In genomic region chr19:13872695-13873389, GRCh38 we compare ENCODE assay signal across 9 cellular contexts. TPM values are rescaled to one million over a fixed set of nuclear protein-coding genes. Genes with fewer than 3 reads are reported as not detected.
DNase-seq lines count a peak whose midpoint lies in the region; ATAC-seq and TF ChIP-seq lines count a peak whose summit lies in the region.
"Had no signal": no experiment of that assay in that cellular context is flagged by ENCODE, and none has a peak within 500 bp of the region (broad histone marks: within the 10 kb centered on the region; RNA-seq: fewer than 3 reads in every experiment).

No MANE protein-coding gene starts in this region.

- no peaks in the 10 kb centered on the region for H3K9me2 ChIP-seq in GM23338 (ENCODE audit: insufficient read depth)

- peak; percentile 95 for DNase-seq in GM23338 (ENCODE audit: low spot score)
- DNase-seq in T-helper 17 cell = no peak
- peak; percentile 91 for DNase-seq in osteoblast (ENCODE audit: insufficient read length, low spot score, missing footprints)
- DNase-seq in NCI-H69 (lab: John Stamatoyannopoulos, UW) = no peak
- DNase-seq in HT-29 (ENCODE audit: low spot score) = no peak
- no peak for DNase-seq in COLO668 (lab: John Stamatoyannopoulos, UW; ENCODE audit: unreplicated experiment)
- no peak for DNase-seq in NCI-H446 treated with DMSO at 0.1 percent for 48 hours (lab: John Stamatoyannopoulos, UW)

- H2AFZ ChIP-seq in GM23338 (no peak overlapping the region), osteoblast (ENCODE audit: low read length) (peak overlapping the region; percentile 67)

- H3K79me2 ChIP-seq in GM23338 (replicated peaks; ENCODE audit: insufficient read depth) = no peaks in the 10 kb centered on the region
- no peaks in the 10 kb centered on the region for H3K79me2 ChIP-seq in osteoblast (ENCODE audit: insufficient read depth, low read length)

- no peaks in the 10 kb centered on the region for H3K9me3 Mint-ChIP-seq in GM23338

- no peaks in the 10 kb centered on the region for H3K36me3 ChIP-seq in GM23338 (ENCODE audit: insufficient read depth)
- no peaks in the 10 kb centered on the region for H3K36me3 ChIP-seq in esophagus (ENCODE audit: control insufficient read depth in 2 of 2, insufficient read depth in 2 of 2, low read length in 1 of 2)
- no peaks in the 10 kb centered on the region for H3K36me3 ChIP-seq in osteoblast (ENCODE audit: insufficient read depth, low read length)

- 3 to 4% methylated on average over 43 to 45 of the region's 45 CpGs for whole genome bisulfite sequencing in esophagus, 2 donors

- H3K4me1 ChIP-seq in GM23338 (ENCODE audit: insufficient read depth) = peaks cover 8% of the 10 kb centered on the region; the same call in 1 of the 2 replicates
- H3K4me1 ChIP-seq in esophagus (ENCODE audit: control insufficient read depth in 2 of 2, insufficient read depth in 2 of 2, low read length in 1 of 2) = no peaks in the 10 kb centered on the region
- no peaks in the 10 kb centered on the region for H3K4me1 ChIP-seq in osteoblast (ENCODE audit: insufficient read depth, low read length)

- peak overlapping the region; percentile 50 for H3K4me3 ChIP-seq in GM23338
- H3K4me3 ChIP-seq in esophagus (ENCODE audit: low read depth in 1 of 2, low read length in 2 of 2) = peak overlapping the region; percentile 37 to 40
- peak overlapping the region; percentile 62 for H3K4me3 ChIP-seq in osteoblast (ENCODE audit: insufficient read depth, low read length)

- peaks cover 6% of the 10 kb centered on the region; the same call in 1 of the 2 replicates for H4K20me1 ChIP-seq in GM23338 (replicated peaks; ENCODE audit: insufficient read depth)
- no peaks in the 10 kb centered on the region for H4K20me1 ChIP-seq in osteoblast (ENCODE audit: insufficient read depth, low read length)

- H3K27ac Mint-ChIP-seq in GM23338 (no peak overlapping the region), T-helper 17 cell (no peak overlapping the region)

- no peak overlapping the region for H3K27ac ChIP-seq in GM23338 (ENCODE audit: low read depth)
- H3K27ac ChIP-seq in esophagus (ENCODE audit: low read depth in 2 of 2, low read length in 1 of 2) = no peak overlapping the region
- no peak overlapping the region for H3K27ac ChIP-seq in osteoblast (ENCODE audit: low read depth, low read length)

- H3K36me3 Mint-ChIP-seq in GM23338 (ENCODE audit: low read depth) (no peaks in the 10 kb centered on the region), T-helper 17 cell (ENCODE audit: low read depth) (peaks cover 2% of the 10 kb centered on the region)

- TF ChIP-seq CTCF in GM23338 (conservative IDR thresholded peaks at IDR 0.05; ENCODE audit: low read depth in 2 of 2) (peak in 1 of 2 experiments; percentile 64; a peak in 3 of 4 replicates), osteoblast (IDR thresholded peaks at IDR 0.05; ENCODE audit: extremely low read depth, low read depth, low read length) (peak; percentile 13)

- ATAC-seq in GM23338 = peak; percentile 95
- peak; percentile 81 for ATAC-seq in T-helper 17 cell

- H3K4me3 Mint-ChIP-seq in GM23338 (peak overlapping the region; percentile 63), T-helper 17 cell (peak overlapping the region; percentile 64)

- H3K27me3 ChIP-seq in GM23338 (ENCODE audit: insufficient read depth) (peaks cover 97% of the 10 kb centered on the region), esophagus (ENCODE audit: control insufficient read depth in 1 of 2, insufficient read depth in 2 of 2, low read length in 2 of 2) (no peaks in the 10 kb centered on the region), osteoblast (ENCODE audit: insufficient read depth, low read length) (no peaks in the 10 kb centered on the region)

- H3K4me1 Mint-ChIP-seq in GM23338 = peaks cover 9% of the 10 kb centered on the region; the same call in 2 of the 3 replicates
- H3K4me1 Mint-ChIP-seq in T-helper 17 cell = peaks cover 7% of the 10 kb centered on the region

- H3K27me3 Mint-ChIP-seq in GM23338 (ENCODE audit: insufficient read depth, low read depth, poor library complexity) = peaks cover 83% of the 10 kb centered on the region
- H3K27me3 Mint-ChIP-seq in T-helper 17 cell = peaks cover 10% of the 10 kb centered on the region

- H3K4me2 ChIP-seq in GM23338 (peak overlapping the region; percentile 66), osteoblast (ENCODE audit: insufficient read depth, low read length) (peak overlapping the region; percentile 52)

- H3F3A ChIP-seq in GM23338 (replicated peaks; ENCODE audit: low read depth) = 0 out of 2 replicates have a peak, but pooled peaks cover 3% of the 10 kb centered on the region

- H3K9me3 ChIP-seq in T-helper 17 cell (ENCODE audit: control insufficient read depth, low read length, poor library complexity, severe bottlenecking) = no peaks in the 10 kb centered on the region
- no peaks in the 10 kb centered on the region for H3K9me3 ChIP-seq in esophagus (ENCODE audit: control insufficient read depth in 2 of 2, insufficient read depth in 1 of 2, low read depth in 1 of 2, low read length in 1 of 2)
- H3K9me3 ChIP-seq in osteoblast (ENCODE audit: low read depth, low read length) = no peaks in the 10 kb centered on the region

TF ChIP-seq in GM23338, 12 proteins besides CTCF, POLR2A, EP300 and RAD21 (continues in another document):
- TF ChIP-seq ZNF462 (CRISPR knock-in tag; IDR thresholded peaks at IDR 0.05) (no peak), EZH2 (IDR thresholded peaks at IDR 0.05; ENCODE audit: low read depth, unreplicated experiment) (no peak)

RNA-seq across cellular contexts. Expression of gene NANOS3, which starts 4.1 kb away (rescaled TPM):
- total RNA-seq in GM23338 (2014; rRNA removed; shearing (Covaris generic)) = not detected in 2 replicates
- not detected in 2 replicates for polyA plus RNA-seq in GM23338 (2016; fragmentation: Nextera tagmentation; extraction: Ambion mirVana)
- total RNA-seq in T-helper 17 cell = 1 to 10 TPM in 1 of 2 donors, under 1 TPM in 1; 0.60 to 2.6 TPM
- not detected for polyA plus RNA-seq in esophagus
- total RNA-seq in osteoblast = 0.59 TPM in 1 of 2 replicates, not detected in the other
- not detected in 2 replicates for total RNA-seq in HT-29 (2014; rRNA removed; shearing (Covaris generic))
- total RNA-seq: NCI-H460 had no signal

RNA-seq across cellular contexts. Expression of gene BRME1, which starts 33.1 kb away (rescaled TPM):
- total RNA-seq in GM23338 (2014; rRNA removed; shearing (Covaris generic)) = 3.7 and 4.0 TPM in 2 replicates
- 3.9 and 4.7 TPM in 2 replicates for polyA plus RNA-seq in GM23338 (2016; fragmentation: Nextera tagmentation; extraction: Ambion mirVana)
- 1 to 10 TPM in 1 of 2 donors, under 1 TPM in 1; 0.82 to 1.7 TPM for total RNA-seq in T-helper 17 cell
- polyA plus RNA-seq in esophagus = 10 to 100 TPM in 1 of 2 donors, 1 to 10 TPM in 1; 7.5 to 13.0 TPM
- total RNA-seq in osteoblast = 0.59 and 0.72 TPM in 2 replicates
- 2.2 and 3.9 TPM in 2 replicates for total RNA-seq in HT-29 (2014; rRNA removed; shearing (Covaris generic))

RNA-seq across cellular contexts. Expression of gene CC2D1A, which starts 33.2 kb away (rescaled TPM):
- total RNA-seq in GM23338 (2014; rRNA removed; shearing (Covaris generic)) = 27.3 and 39.7 TPM in 2 replicates
- polyA plus RNA-seq in GM23338 (2016; fragmentation: Nextera tagmentation; extraction: Ambion mirVana) (21.7 and 23.1 TPM in 2 replicates), esophagus (10 to 100 TPM; 34.0 to 58.9 TPM)
- total RNA-seq in T-helper 17 cell (10 to 100 TPM; 22.5 to 24.4 TPM), osteoblast (19.2 and 22.4 TPM in 2 replicates)
- total RNA-seq in HT-29 (2014; rRNA removed; shearing (Covaris generic)) = 36.0 and 39.6 TPM in 2 replicates

Comparison
In these comparisons a context has a peak if more than half of its experiments do, and no peak if none do; other contexts are left out.
1. DNase-seq: peak in GM23338 (single experiment) and osteoblast (single experiment); none in T-helper 17 cell (0 of 3), NCI-H69 (single experiment), HT-29 (single experiment), COLO668 (single experiment) and NCI-H446 treated with DMSO at 0.1 percent for 48 hours (single experiment).
2. Peak in every context shown above with its lines, with median percentiles within 50 percentile points of each other: H3K4me3 ChIP-seq.